In genomic region chr6:138716971-138717370, GRCh38 we compare ENCODE assay signal across 31 cellular contexts.
"Had no signal": no experiment of that assay in that cellular context is flagged by ENCODE, and none has a peak within 500 bp of the region (broad histone marks: within the 10 kb centered on the region; RNA-seq: fewer than 3 reads in every experiment).

No MANE protein-coding gene starts in this region.

- H3K27ac ChIP-seq: adrenal gland, ascending aorta, body of pancreas, brain microvascular endothelial cell, breast epithelium, cardiac muscle cell had no signal

- H3K27me3 ChIP-seq: adrenal gland, ascending aorta, body of pancreas, brain microvascular endothelial cell, breast epithelium, cardiac muscle cell had no signal

- DNase-seq: activated effector memory CD4-positive, alpha-beta T cell treated with anti-CD3 and anti-CD28 coated beads, Interleukin-2, amount 50 U/mL, for 16 hours; activated effector memory CD4-positive, alpha-beta T cell treated with Interleukin-2 at 50 U/mL for 16 hours; activated gamma-delta T cell; activated gamma-delta T cell treated with Interleukin-2 at 50 U/mL for 16 hours; activated naive CD4-positive, alpha-beta T cell; activated naive CD4-positive, alpha-beta T cell treated with anti-CD3 and anti-CD28 coated beads for 36 hours; activated naive CD4-positive, alpha-beta T cell treated with anti-CD3 and anti-CD28 coated beads, Interleukin-2, amount 10 ng/mL, durations not matched to agents 7 days and 5 days; activated naive CD4-positive, alpha-beta T cell treated with anti-CD3 and anti-CD28 coated beads, Interleukin-2, amount 50 U/mL, for 16 hours; activated naive CD4-positive, alpha-beta T cell treated with Interleukin-2 at 50 U/mL for 16 hours; activated naive CD8-positive, alpha-beta T cell treated with anti-CD3 and anti-CD28 coated beads for 36 hours; activated naive CD8-positive, alpha-beta T cell treated with anti-CD3 and anti-CD28 coated beads, Interleukin-2, amount 10 ng/mL, durations not matched to agents 7 days and 5 days; activated naive CD8-positive, alpha-beta T cell treated with anti-CD3 and anti-CD28 coated beads, Interleukin-2, amount 50 U/mL, for 24 hours; activated T-cell treated with anti-CD3 and anti-CD28 coated beads for 4 hours; activated T-cell treated with anti-CD3 and anti-CD28 coated beads, Interleukin-2, amount 50 U/mL, for 1 hour; activated T-cell treated with anti-CD3 and anti-CD28 coated beads, Interleukin-2, amount 50 U/mL, for 24 hours; activated T-cell treated with anti-CD3 and anti-CD28 coated beads, Interleukin-2, amount 50 U/mL, for 4 hours; activated T-cell treated with anti-CD3 and anti-CD28 coated beads, Interleukin-2, amount 50 U/mL, for 48 hours; activated T-cell treated with anti-CD3 and anti-CD28 coated beads, Interleukin-2, amount 50 U/mL, for 72 hours; adrenal gland; amniotic stem cell; amygdala; anterior cingulate cortex; aorta; body of pancreas; brain microvascular endothelial cell; caudate nucleus; central memory CD4-positive, alpha-beta T cell; cerebellar nuclear complex had no signal

- H3K4me3 ChIP-seq: adrenal gland, ascending aorta, body of pancreas, breast epithelium, cardiac muscle cell had no signal
